11 cellular contexts compared by ENCODE assay signal in genomic region chr1:27026621-27027574, GRCh38. TPM values are rescaled to one million over a fixed set of nuclear protein-coding genes. Genes with fewer than 3 reads are reported as not detected.
DNase-seq lines count a peak whose midpoint lies in the region; ATAC-seq, FAIRE-seq and TF ChIP-seq lines count a peak whose summit lies in the region.
"Had no signal": no experiment of that assay in that cellular context is flagged by ENCODE, and none has a peak within 500 bp of the region (broad histone marks: within the 10 kb centered on the region; RNA-seq: fewer than 3 reads in every experiment).

No MANE protein-coding gene starts in this region.

- peak overlapping the region; percentile 15; the same call in 1 of the 2 replicates for H3K27ac ChIP-seq in H1 (ENCODE audit: low read depth, low read length)
- H3K27ac ChIP-seq: KMS-11 had no signal

- no peaks in the 10 kb centered on the region for H3K79me2 ChIP-seq in H1 (ENCODE audit: control insufficient read depth in 1 of 2, insufficient read depth in 2 of 2, low read length in 2 of 2)

- peak overlapping the region; percentile 75 for H3K18ac ChIP-seq in H1 (ENCODE audit: extremely low read depth, low read length)

- no peak for TF ChIP-seq POLR2A in H1 (IDR thresholded peaks at IDR 0.05; ENCODE audit: control extremely low read depth in 1 of 2, low read depth in 2 of 2, low read length in 2 of 2)

- H3K36me3 ChIP-seq in H1 (ENCODE audit: control insufficient read depth in 2 of 4, insufficient read depth in 4 of 4, low read length in 3 of 4) = no peaks in the 10 kb centered on the region

- H4K8ac ChIP-seq in H1 (ENCODE audit: extremely low read depth, insufficient read depth, low read length) = no peak overlapping the region; the same call in 1 of the 2 replicates

- peaks cover 9 to 16% (median 13%) of the 10 kb centered on the region in 4 experiments for H3K4me1 ChIP-seq in H1 (replicated peaks in 1 of 4; ENCODE audit: control insufficient read depth in 3 of 4, insufficient read depth in 4 of 4, low read length in 3 of 4)

- no peak overlapping the region for H3K14ac ChIP-seq in H1 (ENCODE audit: insufficient read length)

- no peaks in the 10 kb centered on the region for H3K79me1 ChIP-seq in H1 (ENCODE audit: low read depth, low read length)

- FAIRE-seq in H1 (lab: Jason Lieb, UNC) = peak; percentile 97
- FAIRE-seq: GM12878 had no signal

- POLR2A ChIA-PET in H1 (lab: Charles Lee; ENCODE audit: partially characterized antibody) = interaction anchor here (1.2 to 58.9 kb wide), 3 partner anchors 19 to 128 kb away, joined by 5 to 1829 read pairs (median 6); partner anchors contain the start of genes SLC9A1, TENT5B and TRNP1

- 0 out of 2 replicates have a peak overlapping the region, but pooled peaks have one; percentile 75 for H2BK5ac ChIP-seq in H1 (ENCODE audit: low read depth, low read length)

- peak overlapping the region; percentile 19 to 23; a peak in 2 of 4 replicates for H3K4me2 ChIP-seq in H1 (ENCODE audit: insufficient read depth in 1 of 2, low read depth in 2 of 2, low read length in 2 of 2)
- H3K4me2 ChIP-seq: KMS-11 had no signal

- H2AFZ ChIP-seq in H1 (ENCODE audit: low read length) = peak overlapping the region; percentile 18; the same call in 1 of the 2 replicates

- intact Hi-C loops in posterior vena cava (cut with DNase I) = no loop called here
- intact Hi-C loops in posterior cingulate gyrus (cut with DNase I) = no loop called here

- peak overlapping the region; percentile 70 for H4K91ac ChIP-seq in H1 (replicated peaks; ENCODE audit: insufficient read length, low read length)

- TF ChIP-seq CTCF in H1 (IDR thresholded peaks at IDR 0.05; ENCODE audit: control extremely low read depth in 1 of 3, insufficient read depth in 1 of 3, low read depth in 1 of 3, low read length in 3 of 3) (no peak), omental fat pad (IDR thresholded peaks at IDR 0.05) (no peak)

- DNase-seq in EL = peak; percentile 71
- peak; percentile 82 for DNase-seq in NCI-H748 (lab: John Stamatoyannopoulos, UW; ENCODE audit: unreplicated experiment)
- peak in 1 of 2 experiments; percentile 83 for DNase-seq in H1 (ENCODE audit: low read depth in 1 of 2, low spot score in 2 of 2)
- peak; percentile 89 for DNase-seq in posterior vena cava (ENCODE audit: low spot score)
- no peak for DNase-seq in HPDE6-E6E7 (ENCODE audit: extremely low spot score)
- no peak for DNase-seq in posterior cingulate gyrus
- DNase-seq in activated gamma-delta T cell treated with Interleukin-2 at 50 U/mL for 16 hours = no peak
- no peak for DNase-seq in omental fat pad (ENCODE audit: low spot score)
- DNase-seq: activated T-cell treated with anti-CD3 and anti-CD28 coated beads for 4 hours had no signal

- no peak overlapping the region for H2AK5ac ChIP-seq in H1 (ENCODE audit: low read depth, low read length)

- peak overlapping the region; percentile 35 for H4K5ac ChIP-seq in H1 (ENCODE audit: insufficient read length, low read depth, low read length)

- WGBS in H1 (ENCODE audit: extremely low coverage in 1 of 2, insufficient coverage in 1 of 2, insufficient read length in 1 of 2, insufficient replicate concordance in 2 of 2, low coverage in 1 of 2, low lambda C conversion rate in 2 of 2, missing lambda C conversion rate in 1 of 2), 2 experiments = 41% methylated on average over 19 of the region's 19 CpGs; no CpG with 5 or more reads in 1 of the 2 experiments

- H3K9me3 ChIP-seq in H1 (ENCODE audit: insufficient read depth in 2 of 2, low read depth in 1 of 2, low read length in 1 of 2) = no peaks in the 10 kb centered on the region

- H3K56ac ChIP-seq in H1 (replicated peaks; ENCODE audit: insufficient read length, low read depth, low read length) = no peak overlapping the region

- peak overlapping the region; percentile 89; the same call in 1 of the 2 replicates for H2BK15ac ChIP-seq in H1 (ENCODE audit: low read length)

- H3K4ac ChIP-seq in H1 (replicated peaks; ENCODE audit: insufficient read length, low read depth, low read length) = peak overlapping the region; percentile 0

- H3K23ac ChIP-seq in H1 (ENCODE audit: insufficient read length) = no peak overlapping the region

- TF ChIP-seq RAD21 in H1 (IDR thresholded peaks at IDR 0.05 in 1 of 2, conservative IDR thresholded peaks at IDR 0.05 in 1 of 2; ENCODE audit: low read depth in 2 of 2, low read length in 2 of 2) = no peak

- ATAC-seq in omental fat pad (ENCODE audit: low FRiP score) = no peak
- ATAC-seq: GM12878 had no signal

- no peaks in the 10 kb centered on the region; the same call in 1 of the 2 replicates for H3K23me2 ChIP-seq in H1 (ENCODE audit: low read depth, low read length)

- H4K20me1 ChIP-seq in H1 (replicated peaks in 1 of 2; ENCODE audit: control insufficient read depth in 1 of 2, insufficient read depth in 2 of 2, low read length in 2 of 2) = no peaks in the 10 kb centered on the region

- no peak overlapping the region for H2BK120ac ChIP-seq in H1 (replicated peaks; ENCODE audit: low read depth, low read length)

- H3K9ac ChIP-seq in H1 (replicated peaks in 1 of 4; ENCODE audit: extremely low read depth in 1 of 4, low read depth in 3 of 4, low read length in 3 of 4) = no peak overlapping the region; a peak in 1 of 7 replicates
- H3K9ac ChIP-seq: KMS-11 had no signal

- no peak for TF ChIP-seq EP300 in H1 (IDR thresholded peaks at IDR 0.05; ENCODE audit: borderline replicate concordance in 1 of 2, low read depth in 2 of 2, low read length in 2 of 2)

- no peaks in the 10 kb centered on the region for H3K27me3 ChIP-seq in H1 (replicated peaks in 1 of 4; ENCODE audit: control insufficient read depth in 3 of 4, extremely low read depth in 1 of 4, insufficient read depth in 3 of 4, low read length in 3 of 4)

- H2BK12ac ChIP-seq in H1 (ENCODE audit: low read depth, low read length) = peak overlapping the region; percentile 89; the same call in 1 of the 2 replicates

- CTCF ChIA-PET in H1 (lab: Charles Lee; ENCODE audit: partially characterized antibody) = interaction anchor here (1.0 to 14.5 kb wide), 7 partner anchors 13 to 70 kb away, joined by 4 to 139 read pairs (median 7); partner anchors contain the start of gene TRNP1

- H2BK20ac ChIP-seq in H1 (ENCODE audit: low read length) = peak overlapping the region; percentile 97

- H3K4me3 ChIP-seq in H1 (ENCODE audit: extremely low read depth in 1 of 4, insufficient read depth in 2 of 4, low read depth in 3 of 4, low read length in 4 of 4) = no peak overlapping the region
- H3K4me3 ChIP-seq: GM12878 had no signal

TF ChIP-seq in H1, 55 proteins besides CTCF, POLR2A, EP300 and RAD21:
- TF ChIP-seq CREB1 (IDR thresholded peaks at IDR 0.05) (peak; percentile 30; the same call in 1 of the 2 replicates), TBP (IDR thresholded peaks at IDR 0.05; ENCODE audit: low read depth, low read length) (peak; percentile 43; the same call in 1 of the 2 replicates), HDAC2 (IDR thresholded peaks at IDR 0.05; ENCODE audit: borderline replicate concordance in 1 of 2, low read depth in 2 of 2, low read length in 2 of 2) (0 out of 4 replicates have a peak, but pooled peaks of 1 of the 2 experiments have one; percentile 51), JUN (IDR thresholded peaks at IDR 0.05; ENCODE audit: low read depth, low read length) (no peak), MAX (IDR thresholded peaks at IDR 0.05) (peak; percentile 73), BRCA1 (IDR thresholded peaks at IDR 0.05; ENCODE audit: low read depth, low read length) (no peak), SP4 (IDR thresholded peaks at IDR 0.05; ENCODE audit: low read length) (0 out of 2 replicates have a peak, but pooled peaks have one; percentile 26)
- TF ChIP-seq, protein P1, sequence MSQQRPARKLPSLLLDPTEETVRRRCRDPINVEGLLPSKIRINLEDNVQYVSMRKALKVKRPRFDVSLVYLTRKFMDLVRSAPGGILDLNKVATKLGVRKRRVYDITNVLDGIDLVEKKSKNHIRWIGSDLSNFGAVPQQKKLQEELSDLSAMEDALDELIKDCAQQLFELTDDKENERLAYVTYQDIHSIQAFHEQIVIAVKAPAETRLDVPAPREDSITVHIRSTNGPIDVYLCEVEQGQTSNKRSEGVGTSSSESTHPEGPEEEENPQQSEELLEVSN (IDR thresholded peaks at IDR 0.05) = peak; percentile 72

RNA-seq across cellular contexts. Expression of gene TENT5B, which starts 14.2 kb away (rescaled TPM):
- 118 and 129 TPM in 2 replicates for total RNA-seq in H1 (2021; fragmentation: NEBNext Ultra II Directional; extraction: Animal tissue kit (Norgen Biotek cat#: 25700))
- 119 and 188 TPM in 2 replicates for polyA plus RNA-seq in H1 (2011; rRNA removed)
- polyA plus RNA-seq in H1 (2011; cell fraction: cytosol; rRNA removed) = 156 TPM
- polyA plus RNA-seq in H1 (2011; cell fraction: nucleus; rRNA removed) = 142 TPM
- polyA plus RNA-seq in H1 (2012, experiment 1 of 2) = 104 to 136 TPM (median 132 TPM) in 4 replicates
- polyA plus RNA-seq in H1 (2012, experiment 2 of 2) = 157 TPM
- polyA plus RNA-seq in H1 (2013, experiment 1 of 2) = 64.1 TPM
- 57.8 TPM for polyA plus RNA-seq in H1 (2013, experiment 2 of 2)
- polyA minus RNA-seq in H1 (2011; rRNA and poly(A)+ RNA removed) = 138 and 188 TPM in 2 replicates
- 164 TPM for polyA minus RNA-seq in H1 (2011; cell fraction: cytosol; rRNA and poly(A)+ RNA removed)
- polyA minus RNA-seq in H1 (2011; cell fraction: nucleus; rRNA and poly(A)+ RNA removed) = 132 TPM
- total RNA-seq in posterior vena cava (10 to 100 TPM; 41.2 to 43.7 TPM), omental fat pad (10 to 100 TPM in 2 of 4 donors, 1 to 10 TPM in 2; 2.4 to 16.1 (median 10.4) TPM)

RNA-seq across cellular contexts. Expression of gene TRNP1, which starts 33.4 kb away (rescaled TPM):
- 51.6 and 51.7 TPM in 2 replicates for total RNA-seq in H1 (2021; fragmentation: NEBNext Ultra II Directional; extraction: Animal tissue kit (Norgen Biotek cat#: 25700))
- 102 and 106 TPM in 2 replicates for polyA plus RNA-seq in H1 (2011; rRNA removed)
- polyA plus RNA-seq in H1 (2011; cell fraction: cytosol; rRNA removed) = 69.8 TPM
- 31.0 TPM for polyA plus RNA-seq in H1 (2011; cell fraction: nucleus; rRNA removed)
- polyA plus RNA-seq in H1 (2012, experiment 1 of 2) = 30.9 to 32.4 TPM (median 31.9 TPM) in 4 replicates
- polyA plus RNA-seq in H1 (2012, experiment 2 of 2) = 43.6 TPM
- 29.6 TPM for polyA plus RNA-seq in H1 (2013, experiment 1 of 2)
- polyA plus RNA-seq in H1 (2013, experiment 2 of 2) = 28.1 TPM
- polyA minus RNA-seq in H1 (2011; rRNA and poly(A)+ RNA removed) = 17.3 and 19.1 TPM in 2 replicates
- polyA minus RNA-seq in H1 (2011; cell fraction: cytosol; rRNA and poly(A)+ RNA removed) = 31.3 TPM
- polyA minus RNA-seq in H1 (2011; cell fraction: nucleus; rRNA and poly(A)+ RNA removed) = 49.0 TPM
- 10 to 100 TPM; 10.7 to 13.2 TPM for total RNA-seq in posterior vena cava
- total RNA-seq in omental fat pad = 10 to 100 TPM in 3 of 4 donors, 1 to 10 TPM in 1; 7.1 to 24.6 (median 15.2) TPM
- polyA plus RNA-seq: GM12878 had no signal

Comparison
In these comparisons a context has a peak if more than half of its experiments do, and no peak if none do; other contexts are left out.
1. DNase-seq: peak in EL (single experiment), NCI-H748 (single experiment) and posterior vena cava (single experiment); none in HPDE6-E6E7 (single experiment), posterior cingulate gyrus (0 of 10), activated gamma-delta T cell treated with Interleukin-2 at 50 U/mL for 16 hours (single experiment) and omental fat pad (single experiment).